29 cellular contexts compared by ENCODE assay signal in the genomic region with DNA sequence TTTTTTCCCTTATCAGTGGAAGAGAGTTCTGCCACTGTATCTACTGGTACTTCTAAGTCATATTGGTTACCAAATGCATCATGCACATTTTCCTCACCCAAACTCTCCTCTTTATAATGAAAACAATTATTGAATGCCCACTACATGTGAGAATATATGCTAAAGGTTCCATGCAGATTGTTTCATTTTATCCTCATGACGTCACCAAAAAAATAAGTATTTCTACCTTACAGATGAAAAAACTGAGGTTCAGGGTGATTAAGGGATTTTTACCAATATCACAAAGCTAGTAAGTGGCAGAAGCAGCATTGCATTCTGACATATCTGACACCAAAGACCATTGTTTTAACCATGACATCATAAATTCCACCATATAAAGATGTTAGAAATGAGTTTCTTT.
"Had no signal": no experiment of that assay in that cellular context is flagged by ENCODE, and none has a peak within 500 bp of the region (broad histone marks: within the 10 kb centered on the region; RNA-seq: fewer than 3 reads in every experiment).

No MANE protein-coding gene starts in this region.

- H3K27ac ChIP-seq: brain microvascular endothelial cell, coronary artery, dorsolateral prefrontal cortex had no signal

- DNase-seq: activated CD4-positive, alpha-beta memory T cell treated with anti-CD3 and anti-CD28 coated beads for 36 hours; activated CD4-positive, alpha-beta T cell treated with anti-CD3 and anti-CD28 coated beads for 36 hours; activated CD4-positive, alpha-beta T cell treated with anti-CD3 and anti-CD28 coated beads, Interleukin-2, amount 10 ng/mL, durations not matched to agents 24 days and 14 days; activated CD4-positive, CD25-positive, alpha-beta regulatory T cell; activated CD4-positive, CD25-positive, alpha-beta regulatory T cell treated with anti-CD3 and anti-CD28 coated beads, Interleukin-2, amount 50 U/mL, for 72 hours; activated CD8-positive, alpha-beta memory T cell treated with anti-CD3 and anti-CD28 coated beads, Interleukin-2, amount 10 ng/mL, durations not matched to agents 7 days and 5 days; activated CD8-positive, alpha-beta memory T cell treated with anti-CD3 and anti-CD28 coated beads, Interleukin-2, amount 50 U/mL, for 4 hours; activated CD8-positive, alpha-beta T cell treated with anti-CD3 and anti-CD28 coated beads, Interleukin-2, amount 10 ng/mL, durations not matched to agents 7 days and 5 days; activated effector memory CD4-positive, alpha-beta T cell treated with anti-CD3 and anti-CD28 coated beads, Interleukin-2, amount 50 U/mL, for 16 hours; activated naive CD4-positive, alpha-beta T cell treated with anti-CD3 and anti-CD28 coated beads for 36 hours; activated naive CD8-positive, alpha-beta T cell treated with anti-CD3 and anti-CD28 coated beads, Interleukin-2, amount 10 ng/mL, durations not matched to agents 7 days and 5 days; activated T-cell treated with anti-CD3 and anti-CD28 coated beads, Interleukin-2, amount 50 U/mL, for 1 hour; amniotic stem cell; anterior cingulate cortex; brain microvascular endothelial cell; dorsolateral prefrontal cortex; effector memory CD4-positive, alpha-beta T cell; endodermal cell; foreskin fibroblast; head of caudate nucleus; T-helper 2 cell had no signal

- H3K4me3 Mint-ChIP-seq: activated CD4-positive, alpha-beta memory T cell treated with anti-CD3 and anti-CD28 coated beads for 36 hours; activated CD4-positive, alpha-beta T cell treated with anti-CD3 and anti-CD28 coated beads for 36 hours; activated CD4-positive, alpha-beta T cell treated with anti-CD3 and anti-CD28 coated beads, Interleukin-2, amount 10 ng/mL, durations not matched to agents 24 days and 14 days; activated CD8-positive, alpha-beta memory T cell treated with anti-CD3 and anti-CD28 coated beads, Interleukin-2, amount 10 ng/mL, durations not matched to agents 7 days and 5 days; activated CD8-positive, alpha-beta T cell treated with anti-CD3 and anti-CD28 coated beads, Interleukin-2, amount 10 ng/mL, durations not matched to agents 7 days and 5 days; activated naive CD4-positive, alpha-beta T cell treated with anti-CD3 and anti-CD28 coated beads for 36 hours; activated naive CD4-positive, alpha-beta T cell treated with anti-CD3 and anti-CD28 coated beads, Interleukin-2, amount 50 U/mL, for 24 hours; activated naive CD8-positive, alpha-beta T cell treated with anti-CD3 and anti-CD28 coated beads, Interleukin-2, amount 10 ng/mL, durations not matched to agents 7 days and 5 days; activated T-helper 17 cell treated with anti-CD3 and anti-CD28 coated beads, Interleukin-2, amount 50 U/mL, for 72 hours; central memory CD8-positive, alpha-beta T cell; dendritic cell treated with granulocyte-macrophage colony-stimulating factor and Interleukin-4, amounts not matched to agents 40 ng/mL and 50 ng/mL, for 4 days; endodermal cell had no signal

- FAIRE-seq: astrocyte, frontal cortex had no signal

- H3K27ac Mint-ChIP-seq: activated CD4-positive, alpha-beta memory T cell treated with anti-CD3 and anti-CD28 coated beads for 36 hours; activated CD4-positive, alpha-beta T cell treated with anti-CD3 and anti-CD28 coated beads for 36 hours; activated CD4-positive, alpha-beta T cell treated with anti-CD3 and anti-CD28 coated beads, Interleukin-2, amount 10 ng/mL, durations not matched to agents 24 days and 14 days; activated CD8-positive, alpha-beta memory T cell treated with anti-CD3 and anti-CD28 coated beads, Interleukin-2, amount 10 ng/mL, durations not matched to agents 7 days and 5 days; activated CD8-positive, alpha-beta T cell treated with anti-CD3 and anti-CD28 coated beads, Interleukin-2, amount 10 ng/mL, durations not matched to agents 7 days and 5 days; activated naive CD4-positive, alpha-beta T cell treated with anti-CD3 and anti-CD28 coated beads for 36 hours; activated naive CD4-positive, alpha-beta T cell treated with anti-CD3 and anti-CD28 coated beads, Interleukin-2, amount 50 U/mL, for 24 hours; activated naive CD8-positive, alpha-beta T cell treated with anti-CD3 and anti-CD28 coated beads, Interleukin-2, amount 10 ng/mL, durations not matched to agents 7 days and 5 days; dendritic cell treated with granulocyte-macrophage colony-stimulating factor and Interleukin-4, amounts not matched to agents 40 ng/mL and 50 ng/mL, for 4 days; endodermal cell had no signal

- H3K9me3 Mint-ChIP-seq: activated CD4-positive, alpha-beta memory T cell treated with anti-CD3 and anti-CD28 coated beads for 36 hours; activated CD4-positive, alpha-beta T cell treated with anti-CD3 and anti-CD28 coated beads, Interleukin-2, amount 10 ng/mL, durations not matched to agents 24 days and 14 days; activated naive CD4-positive, alpha-beta T cell treated with anti-CD3 and anti-CD28 coated beads for 36 hours; activated naive CD4-positive, alpha-beta T cell treated with anti-CD3 and anti-CD28 coated beads, Interleukin-2, amount 50 U/mL, for 24 hours; activated naive CD8-positive, alpha-beta T cell treated with anti-CD3 and anti-CD28 coated beads, Interleukin-2, amount 10 ng/mL, durations not matched to agents 7 days and 5 days; activated T-helper 17 cell treated with anti-CD3 and anti-CD28 coated beads, Interleukin-2, amount 50 U/mL, for 72 hours; central memory CD8-positive, alpha-beta T cell; endodermal cell had no signal

- H3K4me3 ChIP-seq: coronary artery, dorsolateral prefrontal cortex had no signal

- H3K27me3 ChIP-seq: brain microvascular endothelial cell, dorsolateral prefrontal cortex had no signal

- H3K4me1 Mint-ChIP-seq: activated CD4-positive, alpha-beta T cell treated with anti-CD3 and anti-CD28 coated beads, Interleukin-2, amount 10 ng/mL, durations not matched to agents 24 days and 14 days; activated naive CD4-positive, alpha-beta T cell treated with anti-CD3 and anti-CD28 coated beads, Interleukin-2, amount 50 U/mL, for 24 hours; endodermal cell had no signal

- H3K36me3 Mint-ChIP-seq: activated CD4-positive, alpha-beta memory T cell treated with anti-CD3 and anti-CD28 coated beads for 36 hours; activated naive CD4-positive, alpha-beta T cell treated with anti-CD3 and anti-CD28 coated beads, Interleukin-2, amount 50 U/mL, for 24 hours; activated naive CD8-positive, alpha-beta T cell treated with anti-CD3 and anti-CD28 coated beads, Interleukin-2, amount 10 ng/mL, durations not matched to agents 7 days and 5 days had no signal

- H3K27me3 Mint-ChIP-seq: activated CD8-positive, alpha-beta memory T cell treated with anti-CD3 and anti-CD28 coated beads, Interleukin-2, amount 10 ng/mL, durations not matched to agents 7 days and 5 days; activated naive CD4-positive, alpha-beta T cell treated with anti-CD3 and anti-CD28 coated beads, Interleukin-2, amount 50 U/mL, for 24 hours; activated naive CD8-positive, alpha-beta T cell treated with anti-CD3 and anti-CD28 coated beads, Interleukin-2, amount 10 ng/mL, durations not matched to agents 7 days and 5 days; activated T-helper 17 cell treated with anti-CD3 and anti-CD28 coated beads, Interleukin-2, amount 50 U/mL, for 72 hours; central memory CD8-positive, alpha-beta T cell; dendritic cell treated with granulocyte-macrophage colony-stimulating factor and Interleukin-4, amounts not matched to agents 40 ng/mL and 50 ng/mL, for 4 days had no signal

- H3K36me3 ChIP-seq: brain microvascular endothelial cell had no signal

- ATAC-seq: activated CD4-positive, alpha-beta T cell treated with anti-CD3 and anti-CD28 coated beads for 36 hours; activated CD8-positive, alpha-beta memory T cell treated with anti-CD3 and anti-CD28 coated beads, Interleukin-2, amount 10 ng/mL, durations not matched to agents 7 days and 5 days; activated CD8-positive, alpha-beta T cell treated with anti-CD3 and anti-CD28 coated beads, Interleukin-2, amount 10 ng/mL, durations not matched to agents 7 days and 5 days; esophagus mucosa had no signal
